In the genomic region with DNA sequence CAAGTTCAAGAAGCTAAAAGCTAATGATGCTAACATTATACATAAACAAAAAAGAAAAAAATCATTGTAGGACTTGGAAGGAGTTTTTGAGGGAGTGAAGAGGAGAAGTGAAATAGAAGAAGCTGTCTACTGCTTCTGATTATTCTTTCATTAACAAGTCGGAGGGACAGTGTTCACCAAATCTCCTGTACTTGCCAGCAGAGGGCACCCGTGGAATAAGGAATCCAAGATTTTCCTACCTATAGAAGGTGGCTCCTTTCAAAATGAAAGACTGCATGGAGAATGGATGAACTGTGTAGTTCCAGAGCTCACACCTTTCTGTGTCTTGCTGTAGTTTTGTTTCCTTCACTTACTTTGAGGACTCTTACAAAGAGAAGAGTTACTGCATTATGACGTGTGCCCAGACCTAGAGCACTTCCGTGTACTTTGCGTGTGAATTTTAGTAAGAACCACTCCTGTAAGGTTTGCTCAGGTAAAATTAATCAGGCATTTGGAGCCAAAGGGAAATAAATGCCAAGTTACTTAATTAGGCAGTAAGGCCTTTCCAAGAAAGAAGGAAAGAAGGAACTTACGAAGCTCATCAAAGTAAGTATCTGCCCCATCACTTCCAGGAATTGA, we compare ENCODE assay signal across 8 cellular contexts.
DNase-seq lines count a peak whose midpoint lies in the region; ATAC-seq and TF ChIP-seq lines count a peak whose summit lies in the region.

No MANE protein-coding gene starts in this region.

- DNase-seq in AG08395 (ENCODE audit: low spot score) (peak; percentile 47), GM12864 (ENCODE audit: low read depth) (no peak), NCI-H748 treated with DMSO at 0.1 percent for 48 hours (lab: John Stamatoyannopoulos, UW) (peak; percentile 70), astrocyte of the hippocampus (ENCODE audit: low read depth, low spot score) (peak; percentile 83), iPS DF 4.7 (ENCODE audit: extremely low read depth, low spot score) (peak; percentile 38), smooth muscle cell of the brain vasculature (ENCODE audit: low read depth, low spot score) (peak; percentile 41), T-helper 1 cell (no peak)

- peak; percentile 63 for ATAC-seq in HG03354 (IDR thresholded peaks at IDR 0.05; ENCODE audit: poor library complexity, severe bottlenecking, unreplicated experiment)

- TF ChIP-seq CTCF in GM12864 (IDR thresholded peaks at IDR 0.05; ENCODE audit: low read depth, low read length, missing control alignments) = peak; percentile 61

- no peak overlapping the region for H3K4me3 ChIP-seq in GM12864 (ENCODE audit: low read depth, low read length)

Comparison
In these comparisons a context has a peak if more than half of its experiments do, and no peak if none do; other contexts are left out.
1. DNase-seq: peak in AG08395 (single experiment), NCI-H748 treated with DMSO at 0.1 percent for 48 hours (single experiment), astrocyte of the hippocampus (single experiment), iPS DF 4.7 (single experiment) and smooth muscle cell of the brain vasculature (single experiment); none in GM12864 (single experiment) and T-helper 1 cell (0 of 5).